ENCODE assay signal across 30 cellular contexts in genomic region chr12:77728018-77728417, GRCh38.
"Had no signal": no experiment of that assay in that cellular context is flagged by ENCODE, and none has a peak within 500 bp of the region (broad histone marks: within the 10 kb centered on the region; RNA-seq: fewer than 3 reads in every experiment).

No MANE protein-coding gene starts in this region.

- ATAC-seq: gastrocnemius medialis; mucosa of descending colon; natural killer cell treated with Interleukin-12 subunit alpha and Interleukin-12 subunit beta and Interleukin-15 and Interleukin-18, amount 100 ng/mL, for 72 hours; stimulated activated memory B cell treated with anti-CD40 and anti-IgM and Interleukin-4, amounts not matched to agents 10 μg/mL and 1 μg/mL and 100 μg/mL, for 72 hours; stimulated activated naive CD8-positive, alpha-beta T cell treated with anti-CD3 and anti-CD28 coated beads, Interleukin-15, amount 100 ng/mL, for 72 hours had no signal

- H3K9me3 ChIP-seq: adrenal gland, ascending aorta, gastrocnemius medialis, left ventricle myocardium inferior, mucosa of descending colon, sigmoid colon, tibial nerve had no signal

- H3K4me2 ChIP-seq: smooth muscle cell had no signal

- DNase-seq: activated CD4-positive, alpha-beta memory T cell treated with anti-CD3 and anti-CD28 coated beads for 36 hours; activated CD4-positive, alpha-beta T cell treated with anti-CD3 and anti-CD28 coated beads, Interleukin-2, amount 10 ng/mL, durations not matched to agents 24 days and 14 days; activated CD4-positive, CD25-positive, alpha-beta regulatory T cell treated with anti-CD3 and anti-CD28 coated beads, Interleukin-2, amount 50 U/mL, for 72 hours; activated CD8-positive, alpha-beta memory T cell treated with anti-CD3 and anti-CD28 coated beads, Interleukin-2, amount 50 U/mL, for 4 hours; activated effector memory CD4-positive, alpha-beta T cell treated with anti-CD3 and anti-CD28 coated beads, Interleukin-2, amount 50 U/mL, for 16 hours; activated naive CD4-positive, alpha-beta T cell treated with anti-CD3 and anti-CD28 coated beads for 36 hours; activated naive CD8-positive, alpha-beta T cell treated with anti-CD3 and anti-CD28 coated beads for 36 hours; activated T-cell treated with anti-CD3 and anti-CD28 coated beads, Interleukin-2, amount 50 U/mL, for 1 hour; adrenal gland; brain microvascular endothelial cell; central memory CD4-positive, alpha-beta T cell; gastrocnemius medialis; glutamatergic neuron; left ventricle myocardium inferior; mucosa of descending colon; retina; sigmoid colon; stimulated activated CD4-positive, alpha-beta T cell treated with anti-CD3 and anti-CD28 coated beads, Interleukin-1b, Interleukin-23, amount 100 ng/mL, for 48 hours; stimulated activated CD4-positive, alpha-beta T cell treated with anti-CD3 and anti-CD28 coated beads, Interleukin-4, amount 100 ng/mL, for 4 hours; stimulated activated CD8-positive, alpha-beta memory T cell treated with anti-CD3 and anti-CD28 coated beads, Interleukin-4, amount 100 ng/mL, for 48 hours; stimulated activated naive CD8-positive, alpha-beta T cell treated with anti-CD3 and anti-CD28 coated beads, Interleukin-15, amount 100 ng/mL, for 72 hours; substantia nigra; T-helper 2 cell had no signal

- H3K4me1 ChIP-seq: adrenal gland, ascending aorta, gastrocnemius medialis, tibial nerve had no signal

- H3K4me3 ChIP-seq: adrenal gland, ascending aorta, gastrocnemius medialis, left ventricle myocardium inferior, lung, mucosa of descending colon, sigmoid colon, smooth muscle cell, tibial nerve had no signal

- H3K36me3 ChIP-seq: adrenal gland, ascending aorta, brain microvascular endothelial cell, gastrocnemius medialis, left ventricle myocardium inferior, sigmoid colon, tibial nerve had no signal

- FAIRE-seq: islet of Langerhans had no signal

- H3K27me3 ChIP-seq: adrenal gland, ascending aorta, brain microvascular endothelial cell, gastrocnemius medialis, sigmoid colon, tibial nerve had no signal

- H3K27ac ChIP-seq: adrenal gland, ascending aorta, brain microvascular endothelial cell, gastrocnemius medialis, left ventricle myocardium inferior, tibial nerve had no signal
